ENCODE assay signal across 13 cellular contexts in genomic region chr2:150601280-150602038, GRCh38.
DNase-seq lines count a peak whose midpoint lies in the region; ATAC-seq, FAIRE-seq and TF ChIP-seq lines count a peak whose summit lies in the region.
"Had no signal": no experiment of that assay in that cellular context is flagged by ENCODE, and none has a peak within 500 bp of the region (broad histone marks: within the 10 kb centered on the region; RNA-seq: fewer than 3 reads in every experiment).

No MANE protein-coding gene starts in this region.

- peak; percentile 56 for DNase-seq in AG20443 (ENCODE audit: low spot score)
- DNase-seq in Panc1 (ENCODE audit: low read depth, low spot score): no peak
- DNase-seq in endothelial cell of umbilical vein (ENCODE audit: low read depth, low spot score): peak; percentile 61
- no peak for DNase-seq in mucosa of descending colon
- DNase-seq in G401 (ENCODE audit: low spot score): no peak
- DNase-seq in activated T-cell treated with anti-CD3 and anti-CD28 coated beads, Interleukin-2, amount 50 U/mL, for 4 hours: no peak
- DNase-seq in stimulated activated CD4-positive, alpha-beta T cell treated with anti-CD3 and anti-CD28 coated beads, Interleukin-4, amount 100 ng/mL, for 1 hour: no peak
- DNase-seq: mesendoderm; Peyer's patch; stimulated activated CD4-positive, alpha-beta T cell treated with anti-CD3 and anti-CD28 coated beads, Interleukin-2, amount 100 ng/mL, for 24 hours; T-helper 2 cell had no signal

- H3K27ac ChIP-seq in Panc1 (ENCODE audit: low read length) (peak overlapping the region; percentile 27; the same call in 1 of the 2 replicates), endothelial cell of umbilical vein (ENCODE audit: insufficient read depth, low read depth, low read length) (no peak overlapping the region)
- H3K27ac ChIP-seq: Peyer's patch had no signal

- H3K27me3 Mint-ChIP-seq in activated T-cell treated with anti-CD3 and anti-CD28 coated beads, Interleukin-2, amount 50 U/mL, for 4 hours (ENCODE audit: low read depth): peaks cover 1% of the 10 kb centered on the region
- H3K27me3 Mint-ChIP-seq: activated CD4-positive, alpha-beta T cell treated with anti-CD3 and anti-CD28 coated beads, Interleukin-2, amount 10 ng/mL, durations not matched to agents 24 days and 14 days had no signal

- H3K27me3 ChIP-seq in Panc1 (ENCODE audit: control insufficient read depth, insufficient read depth, low read length): no peaks in the 10 kb centered on the region
- no peaks in the 10 kb centered on the region for H3K27me3 ChIP-seq in endothelial cell of umbilical vein (ENCODE audit: control insufficient read depth in 2 of 2, insufficient read depth in 2 of 2, low read length in 2 of 2)
- H3K27me3 ChIP-seq: Peyer's patch had no signal

- no peaks in the 10 kb centered on the region for H3K36me3 ChIP-seq in Panc1 (ENCODE audit: control insufficient read depth, insufficient read depth, low read length)
- no peaks in the 10 kb centered on the region for H3K36me3 ChIP-seq in endothelial cell of umbilical vein (ENCODE audit: control insufficient read depth in 2 of 2, extremely low read depth in 1 of 2, insufficient read depth in 2 of 2, low read length in 2 of 2)
- no peaks in the 10 kb centered on the region for H3K36me3 ChIP-seq in mucosa of descending colon (ENCODE audit: low read depth)
- H3K36me3 ChIP-seq: Peyer's patch had no signal

- POLR2A ChIA-PET in Panc1 (lab: Charles Lee): no interaction called here
- POLR2A ChIA-PET in endothelial cell of umbilical vein (lab: Charles Lee): no interaction called here

- BruUV-seq in Panc1 (replicated peaks; lab: Mats Ljungman, UMichigan) (no TSS peak), endothelial cell of umbilical vein (replicated peaks; lab: Mats Ljungman, UMichigan) (no TSS peak)

- CTCF ChIA-PET in Panc1 (lab: Charles Lee) (interaction anchor here (0.7 kb wide), 1 partner anchor 927 kb away, joined by 3 read pairs; no protein-coding TSS in a partner anchor), endothelial cell of umbilical vein (lab: Charles Lee) (interaction anchor here (0.6 to 3.8 kb wide), 18 partner anchors 10 to 637 kb away, joined by 3 to 20 read pairs (median 3); no protein-coding TSS in a partner anchor)

- intact Hi-C loops in Panc1 (cut with micrococcal nuclease; ENCODE audit: unreplicated experiment): no loop called here
- intact Hi-C loops in endothelial cell of umbilical vein (cut with micrococcal nuclease): no loop called here
- intact Hi-C loops in mucosa of descending colon (cut with DNase I, micrococcal nuclease): no loop called here

- no peak for TF ChIP-seq POLR2A in endothelial cell of umbilical vein (IDR thresholded peaks at IDR 0.05; ENCODE audit: low read depth, low read length)

- H3K4me3 Mint-ChIP-seq in activated T-cell treated with anti-CD3 and anti-CD28 coated beads, Interleukin-2, amount 50 U/mL, for 4 hours: no peak overlapping the region
- H3K4me3 Mint-ChIP-seq: activated CD4-positive, alpha-beta T cell treated with anti-CD3 and anti-CD28 coated beads, Interleukin-2, amount 10 ng/mL, durations not matched to agents 24 days and 14 days had no signal

- H3K9ac ChIP-seq in endothelial cell of umbilical vein (replicated peaks; ENCODE audit: extremely low read depth, insufficient read depth, low read length): no peak overlapping the region

- peak; percentile 72; the same call in 1 of the 2 replicates for ATAC-seq in Panc1
- ATAC-seq in mucosa of descending colon: peak; percentile 77
- ATAC-seq in activated T-cell treated with anti-CD3 and anti-CD28 coated beads, Interleukin-2, amount 50 U/mL, for 4 hours: no peak
- ATAC-seq in GM21529 (IDR thresholded peaks at IDR 0.05; ENCODE audit: unreplicated experiment): no peak

- peaks cover 6% of the 10 kb centered on the region; the same call in 1 of the 2 replicates for H3K4me1 ChIP-seq in Panc1 (ENCODE audit: control insufficient read depth, insufficient read depth, low read length)
- H3K4me1 ChIP-seq in endothelial cell of umbilical vein (ENCODE audit: control insufficient read depth, extremely low read depth, insufficient read depth, low read length): no peaks in the 10 kb centered on the region
- H3K4me1 ChIP-seq in mucosa of descending colon (ENCODE audit: low read depth): peaks cover 10% of the 10 kb centered on the region
- H3K4me1 ChIP-seq: Peyer's patch had no signal

- H3K9me3 Mint-ChIP-seq in activated T-cell treated with anti-CD3 and anti-CD28 coated beads, Interleukin-2, amount 50 U/mL, for 4 hours: no peaks in the 10 kb centered on the region
- H3K9me3 Mint-ChIP-seq: activated CD4-positive, alpha-beta T cell treated with anti-CD3 and anti-CD28 coated beads, Interleukin-2, amount 10 ng/mL, durations not matched to agents 24 days and 14 days had no signal

- H3K79me2 ChIP-seq in endothelial cell of umbilical vein (ENCODE audit: control insufficient read depth, insufficient read depth, low read length): no peaks in the 10 kb centered on the region

- TF ChIP-seq CTCF in Panc1 (IDR thresholded peaks at IDR 0.05) (no peak), endothelial cell of umbilical vein (IDR thresholded peaks at IDR 0.05; ENCODE audit: extremely low read depth in 1 of 2, insufficient read depth in 1 of 2, low read depth in 1 of 2, low read length in 2 of 2) (no peak), mucosa of descending colon (IDR thresholded peaks at IDR 0.05) (no peak)

- no peaks in the 10 kb centered on the region for H4K20me1 ChIP-seq in endothelial cell of umbilical vein (replicated peaks; ENCODE audit: control insufficient read depth, extremely low read depth, insufficient read depth, low read length)

- H3K4me2 ChIP-seq in endothelial cell of umbilical vein (ENCODE audit: insufficient read depth, low read length): peak overlapping the region; percentile 50

- no peaks in the 10 kb centered on the region for H3K4me1 Mint-ChIP-seq in activated T-cell treated with anti-CD3 and anti-CD28 coated beads, Interleukin-2, amount 50 U/mL, for 4 hours (ENCODE audit: low read depth)
- H3K4me1 Mint-ChIP-seq: activated CD4-positive, alpha-beta T cell treated with anti-CD3 and anti-CD28 coated beads, Interleukin-2, amount 10 ng/mL, durations not matched to agents 24 days and 14 days had no signal

- dilution Hi-C loops in endothelial cell of umbilical vein (cut with MboI; ENCODE audit: extremely low pct_ligation_motif_present, low sequenced_read_pairs): no loop called here

- FAIRE-seq in endothelial cell of umbilical vein (lab: Jason Lieb, UNC): peak; percentile 59

- in situ Hi-C loops in Panc1 (cut with HindIII; ENCODE audit: low pct_unique_long_range_greater_than_20kb, low sequenced_read_pairs): no loop called here
- in situ Hi-C loops in G401 (cut with HindIII; ENCODE audit: low sequenced_read_pairs): no loop called here

- no peaks in the 10 kb centered on the region for H3K36me3 Mint-ChIP-seq in activated T-cell treated with anti-CD3 and anti-CD28 coated beads, Interleukin-2, amount 50 U/mL, for 4 hours (ENCODE audit: insufficient read depth)

- H3K4me3 ChIP-seq in Panc1 (ENCODE audit: low read depth in 2 of 2, low read length in 2 of 2): peak overlapping the region in 1 of 2 experiments; percentile 12; a peak in 2 of 4 replicates
- no peak overlapping the region for H3K4me3 ChIP-seq in endothelial cell of umbilical vein (replicated peaks in 1 of 3; ENCODE audit: insufficient read depth in 1 of 3, low read depth in 1 of 3, low read length in 3 of 3)
- H3K4me3 ChIP-seq in mucosa of descending colon: no peak overlapping the region

- H2AFZ ChIP-seq in endothelial cell of umbilical vein (ENCODE audit: low read depth, low read length): peak overlapping the region; percentile 77

- 0 out of 2 replicates have a peak, but pooled peaks cover 5% of the 10 kb centered on the region for H3K9me3 ChIP-seq in Panc1 (ENCODE audit: control insufficient read depth, insufficient read depth, low read depth, low read length)
- H3K9me3 ChIP-seq in endothelial cell of umbilical vein (replicated peaks; ENCODE audit: control insufficient read depth, insufficient read depth, low read length): no peaks in the 10 kb centered on the region
- no peaks in the 10 kb centered on the region for H3K9me3 ChIP-seq in mucosa of descending colon
- H3K9me3 ChIP-seq: Peyer's patch had no signal

- H3K9me1 ChIP-seq in endothelial cell of umbilical vein (replicated peaks; ENCODE audit: control insufficient read depth, extremely low read depth, insufficient read depth, low read length): no peaks in the 10 kb centered on the region

TF ChIP-seq in endothelial cell of umbilical vein, 7 proteins besides CTCF, POLR2A, EP300 and RAD21:
- TF ChIP-seq GATA2 (IDR thresholded peaks at IDR 0.05; ENCODE audit: insufficient read depth, insufficient read length, low read depth, low read length) (no peak), MYC (IDR thresholded peaks at IDR 0.05; ENCODE audit: low read depth, low read length) (no peak), MAX (IDR thresholded peaks at IDR 0.05; ENCODE audit: insufficient read depth, insufficient read length) (no peak), POLR2AphosphoS5 (IDR thresholded peaks at IDR 0.05; ENCODE audit: insufficient read depth, low read depth, low read length) (no peak), FOS (IDR thresholded peaks at IDR 0.05; ENCODE audit: borderline replicate concordance, insufficient read depth, low read length) (no peak), EZH2 (IDR thresholded peaks at IDR 0.05; ENCODE audit: borderline replicate concordance, low read depth, low read length, severe bottlenecking) (no peak)

Comparison
In these comparisons a context has a peak if more than half of its experiments do, and no peak if none do; other contexts are left out.
1. DNase-seq: peak in AG20443 (single experiment) and endothelial cell of umbilical vein (single experiment); none in Panc1 (single experiment), mucosa of descending colon (0 of 3), G401 (single experiment), activated T-cell treated with anti-CD3 and anti-CD28 coated beads, Interleukin-2, amount 50 U/mL, for 4 hours (single experiment) and stimulated activated CD4-positive, alpha-beta T cell treated with anti-CD3 and anti-CD28 coated beads, Interleukin-4, amount 100 ng/mL, for 1 hour (single experiment).
2. ATAC-seq: peak in Panc1 (single experiment) and mucosa of descending colon (single experiment); none in activated T-cell treated with anti-CD3 and anti-CD28 coated beads, Interleukin-2, amount 50 U/mL, for 4 hours (0 of 2) and GM21529 (single experiment).